Comparison of ENCODE assay signal across 1 cellular context in the genomic region with DNA sequence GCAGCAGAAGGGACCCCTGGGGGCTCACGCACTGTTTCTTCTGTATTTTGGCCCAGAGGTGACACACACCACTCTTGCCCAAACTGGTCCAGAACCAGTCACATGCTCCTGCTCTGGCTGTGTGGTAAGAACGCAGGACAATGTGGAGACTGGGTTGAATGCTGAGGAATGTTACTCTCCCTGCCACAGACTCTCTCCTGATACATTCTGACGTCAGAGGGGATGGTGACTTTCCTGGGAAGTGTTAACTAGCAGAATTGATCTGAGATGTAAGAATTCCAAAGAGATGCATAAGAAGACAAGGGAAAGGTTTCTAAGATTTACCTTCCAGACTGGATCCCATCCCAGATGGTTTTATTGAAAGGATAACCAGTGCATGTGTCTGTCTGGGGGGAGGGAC.
TF ChIP-seq lines count a peak whose summit lies in the region.

No MANE protein-coding gene starts in this region.

TF ChIP-seq in SK-N-SH treated with all-trans-retinoic acid at 6 μM for 48 hours, 23 proteins besides CTCF, POLR2A, EP300 and RAD21 (continued from another document):
- TF ChIP-seq, protein P1, sequence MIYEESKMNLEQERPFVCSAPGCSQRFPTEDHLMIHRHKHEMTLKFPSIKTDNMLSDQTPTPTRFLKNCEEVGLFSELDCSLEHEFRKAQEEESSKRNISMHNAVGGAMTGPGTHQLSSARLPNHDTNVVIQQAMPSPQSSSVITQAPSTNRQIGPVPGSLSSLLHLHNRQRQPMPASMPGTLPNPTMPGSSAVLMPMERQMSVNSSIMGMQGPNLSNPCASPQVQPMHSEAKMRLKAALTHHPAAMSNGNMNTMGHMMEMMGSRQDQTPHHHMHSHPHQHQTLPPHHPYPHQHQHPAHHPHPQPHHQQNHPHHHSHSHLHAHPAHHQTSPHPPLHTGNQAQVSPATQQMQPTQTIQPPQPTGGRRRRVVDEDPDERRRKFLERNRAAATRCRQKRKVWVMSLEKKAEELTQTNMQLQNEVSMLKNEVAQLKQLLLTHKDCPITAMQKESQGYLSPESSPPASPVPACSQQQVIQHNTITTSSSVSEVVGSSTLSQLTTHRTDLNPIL (CRISPR knock-in tag; IDR thresholded peaks at IDR 0.05; ENCODE audit: low read depth): no peak
- TF ChIP-seq OSR1 (CRISPR knock-in tag; IDR thresholded peaks at IDR 0.05) (no peak), ZNF8 (CRISPR knock-in tag; IDR thresholded peaks at IDR 0.05) (no peak), ZNF70 (CRISPR knock-in tag; IDR thresholded peaks at IDR 0.05) (no peak), CSDC2 (CRISPR knock-in tag; IDR thresholded peaks at IDR 0.05) (no peak)
- TF ChIP-seq, protein P2, sequence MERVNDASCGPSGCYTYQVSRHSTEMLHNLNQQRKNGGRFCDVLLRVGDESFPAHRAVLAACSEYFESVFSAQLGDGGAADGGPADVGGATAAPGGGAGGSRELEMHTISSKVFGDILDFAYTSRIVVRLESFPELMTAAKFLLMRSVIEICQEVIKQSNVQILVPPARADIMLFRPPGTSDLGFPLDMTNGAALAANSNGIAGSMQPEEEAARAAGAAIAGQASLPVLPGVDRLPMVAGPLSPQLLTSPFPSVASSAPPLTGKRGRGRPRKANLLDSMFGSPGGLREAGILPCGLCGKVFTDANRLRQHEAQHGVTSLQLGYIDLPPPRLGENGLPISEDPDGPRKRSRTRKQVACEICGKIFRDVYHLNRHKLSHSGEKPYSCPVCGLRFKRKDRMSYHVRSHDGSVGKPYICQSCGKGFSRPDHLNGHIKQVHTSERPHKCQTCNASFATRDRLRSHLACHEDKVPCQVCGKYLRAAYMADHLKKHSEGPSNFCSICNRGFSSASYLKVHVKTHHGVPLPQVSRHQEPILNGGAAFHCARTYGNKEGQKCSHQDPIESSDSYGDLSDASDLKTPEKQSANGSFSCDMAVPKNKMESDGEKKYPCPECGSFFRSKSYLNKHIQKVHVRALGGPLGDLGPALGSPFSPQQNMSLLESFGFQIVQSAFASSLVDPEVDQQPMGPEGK (CRISPR knock-in tag; IDR thresholded peaks at IDR 0.05; ENCODE audit: borderline replicate concordance): no peak
- TF ChIP-seq, protein P3, sequence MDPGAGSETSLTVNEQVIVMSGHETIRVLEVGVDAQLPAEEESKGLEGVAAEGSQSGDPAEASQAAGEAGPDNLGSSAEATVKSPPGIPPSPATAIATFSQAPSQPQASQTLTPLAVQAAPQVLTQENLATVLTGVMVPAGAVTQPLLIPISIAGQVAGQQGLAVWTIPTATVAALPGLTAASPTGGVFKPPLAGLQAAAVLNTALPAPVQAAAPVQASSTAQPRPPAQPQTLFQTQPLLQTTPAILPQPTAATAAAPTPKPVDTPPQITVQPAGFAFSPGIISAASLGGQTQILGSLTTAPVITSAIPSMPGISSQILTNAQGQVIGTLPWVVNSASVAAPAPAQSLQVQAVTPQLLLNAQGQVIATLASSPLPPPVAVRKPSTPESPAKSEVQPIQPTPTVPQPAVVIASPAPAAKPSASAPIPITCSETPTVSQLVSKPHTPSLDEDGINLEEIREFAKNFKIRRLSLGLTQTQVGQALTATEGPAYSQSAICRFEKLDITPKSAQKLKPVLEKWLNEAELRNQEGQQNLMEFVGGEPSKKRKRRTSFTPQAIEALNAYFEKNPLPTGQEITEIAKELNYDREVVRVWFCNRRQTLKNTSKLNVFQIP (CRISPR knock-in tag; IDR thresholded peaks at IDR 0.05; ENCODE audit: borderline replicate concordance, low read depth): no peak
TF ChIP-seq in SK-N-SH treated with all-trans-retinoic acid at 6 μM for 48 hours: peak in this region for 0.
